In the genomic region with DNA sequence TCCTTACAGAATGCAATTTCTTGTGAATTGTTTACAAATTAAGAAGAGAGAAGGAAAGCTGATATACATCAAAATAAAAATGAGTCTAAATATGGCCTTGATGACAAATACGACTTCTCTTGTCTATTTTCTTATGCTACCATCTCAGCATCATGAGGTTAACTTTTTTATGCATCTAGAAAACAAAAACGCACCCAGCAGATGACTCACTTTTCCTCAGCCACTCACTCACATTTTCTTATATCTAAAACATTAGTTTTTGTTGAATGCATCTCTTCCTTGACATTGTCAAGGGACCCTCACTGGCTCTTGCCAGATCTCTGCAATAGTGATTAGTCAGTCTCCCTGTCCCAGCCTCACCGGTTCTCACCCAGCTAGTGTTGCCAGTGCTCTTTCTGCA, we compare ENCODE assay signal across 13 cellular contexts.
A peak's percentile ranks its signal among the peaks of the same experiment; 100 is the strongest.
DNase-seq lines count a peak whose midpoint lies in the region; ATAC-seq, FAIRE-seq and TF ChIP-seq lines count a peak whose summit lies in the region.
"Had no signal": no experiment of that assay in that cellular context is flagged by ENCODE, and none has a peak within 500 bp of the region (broad histone marks: within the 10 kb centered on the region; RNA-seq: fewer than 3 reads in every experiment).

No MANE protein-coding gene starts in this region.

- no peak overlapping the region for H2AFZ ChIP-seq in K562 (ENCODE audit: low read depth, low read length)
- H2AFZ ChIP-seq in osteoblast (ENCODE audit: low read length): no peak overlapping the region

- H3K4me3 ChIP-seq in A549: no peak overlapping the region
- H3K4me3 ChIP-seq in K562: no peak overlapping the region
- no peak overlapping the region for H3K4me3 ChIP-seq in osteoblast (ENCODE audit: insufficient read depth, low read length)
- H3K4me3 ChIP-seq in lower lobe of right lung: no peak overlapping the region
- H3K4me3 ChIP-seq: GM12878 had no signal

- POLR2A ChIA-PET in A549 (lab: Yijun Ruan, JAX): no interaction called here
- POLR2A ChIA-PET in K562 (lab: Yijun Ruan, JAX): interaction anchor here (0.6 to 1.2 kb wide), 3 partner anchors 11 to 1241 kb away, joined by 3 to 4 read pairs (median 3); no protein-coding TSS in a partner anchor

- TF ChIP-seq CTCF in A549 (IDR thresholded peaks at IDR 0.05) (no peak), K562 (IDR thresholded peaks at IDR 0.05 in 2 of 3, conservative IDR thresholded peaks at IDR 0.05 in 1 of 3; ENCODE audit: insufficient read depth in 2 of 3, low read depth in 1 of 3, low read length in 3 of 3) (no peak), osteoblast (IDR thresholded peaks at IDR 0.05; ENCODE audit: extremely low read depth, low read depth, low read length) (no peak), lower lobe of right lung (IDR thresholded peaks at IDR 0.05) (no peak)

- no peaks in the 10 kb centered on the region for H3K4me1 ChIP-seq in A549
- H3K4me1 ChIP-seq in K562 (replicated peaks in 1 of 2; ENCODE audit: control insufficient read depth in 2 of 2, insufficient read depth in 2 of 2, low read length in 2 of 2): no peaks in the 10 kb centered on the region
- H3K4me1 ChIP-seq in osteoblast (ENCODE audit: insufficient read depth, low read length): peaks cover 12% of the 10 kb centered on the region
- H3K4me1 ChIP-seq in lower lobe of right lung: no peaks in the 10 kb centered on the region

- TF ChIP-seq EP300 in A549 (IDR thresholded peaks at IDR 0.05): no peak
- no peak for TF ChIP-seq EP300 in K562 (IDR thresholded peaks at IDR 0.05; ENCODE audit: low read length)

- no peak for ATAC-seq in A549
- ATAC-seq in K562: peak; percentile 33; the same call in 2 of the 3 replicates
- ATAC-seq in lower lobe of right lung: no peak
- ATAC-seq: GM12878, HCT116 had no signal

- in situ Hi-C loops in K562 (cut with MboI): no loop called here

- TF ChIP-seq POLR2A in A549 (IDR thresholded peaks at IDR 0.05; ENCODE audit: low read length): no peak
- TF ChIP-seq POLR2A in K562 (conservative IDR thresholded peaks at IDR 0.05): no peak

- WGBS in A549 (ENCODE audit: missing lambda C conversion rate): 15% methylated on average over 3 of the region's 3 CpGs
- WGBS in K562 (ENCODE audit: insufficient coverage, low coverage, missing lambda C conversion rate): 37% methylated on average over 3 of the region's 3 CpGs

- H3K9me1 ChIP-seq in K562 (ENCODE audit: control insufficient read depth, insufficient read depth, low read length): no peaks in the 10 kb centered on the region

- H3K36me3 ChIP-seq in K562 (ENCODE audit: control insufficient read depth, insufficient read depth, low read length): peaks cover 3% of the 10 kb centered on the region; the same call in 2 of the 3 replicates
- no peaks in the 10 kb centered on the region for H3K36me3 ChIP-seq in osteoblast (ENCODE audit: insufficient read depth, low read length)
- H3K36me3 ChIP-seq in lower lobe of right lung: no peaks in the 10 kb centered on the region

- intact Hi-C loops in K562 (cut with micrococcal nuclease): no loop called here
- intact Hi-C loops in lower lobe of right lung (cut with DNase I): no loop called here

- TF ChIP-seq RAD21 in A549 (conservative IDR thresholded peaks at IDR 0.05 in 1 of 2, IDR thresholded peaks at IDR 0.05 in 1 of 2) (no peak), K562 (CRISPR knock-in tag; conservative IDR thresholded peaks at IDR 0.05 in 1 of 2, IDR thresholded peaks at IDR 0.05 in 1 of 2) (no peak)

- no peak overlapping the region for H3K9ac ChIP-seq in K562 (ENCODE audit: insufficient read depth in 1 of 2, low read depth in 2 of 2, low read length in 2 of 2)

- DNase-seq in A549 (ENCODE audit: low read depth in 1 of 2, low spot score in 1 of 2) (no peak), HT1080 (ENCODE audit: low read depth) (peak; percentile 15), K562 (ENCODE audit: extremely low read depth in 1 of 4, low spot score in 3 of 4) (no peak), osteoblast (ENCODE audit: insufficient read length, low spot score, missing footprints) (no peak), NCI-H187 treated with DMSO at 0.1 percent for 48 hours (lab: John Stamatoyannopoulos, UW) (no peak), lower lobe of right lung (no peak)
- DNase-seq in activated CD4-positive, CD25-positive, alpha-beta regulatory T cell treated with anti-CD3 and anti-CD28 coated beads, Interleukin-2, amount 50 U/mL, for 72 hours: no peak
- DNase-seq: Calu3; CD4-positive, alpha-beta T cell; DMS 273 treated with DMSO at 0.1 percent for 48 hours had no signal

- H3K79me2 ChIP-seq in K562 (ENCODE audit: control insufficient read depth, insufficient read depth, low read length): no peaks in the 10 kb centered on the region
- H3K79me2 ChIP-seq in osteoblast (ENCODE audit: insufficient read depth, low read length): no peaks in the 10 kb centered on the region

- CTCF ChIA-PET in A549 (lab: Yijun Ruan, JAX): no interaction called here
- CTCF ChIA-PET in K562 (lab: Yijun Ruan, JAX; ENCODE audit: low intra/inter-chr PET ratio): no interaction called here

- H3K4me2 ChIP-seq in A549: no peak overlapping the region
- H3K4me2 ChIP-seq in K562 (ENCODE audit: insufficient read depth, low read length): no peak overlapping the region
- peak overlapping the region; percentile 3 for H3K4me2 ChIP-seq in osteoblast (ENCODE audit: insufficient read depth, low read length)

- H4K20me1 ChIP-seq in K562 (replicated peaks; ENCODE audit: control insufficient read depth, insufficient read depth, low read length): no peaks in the 10 kb centered on the region
- H4K20me1 ChIP-seq in osteoblast (ENCODE audit: insufficient read depth, low read length): no peaks in the 10 kb centered on the region

- H3K9me3 ChIP-seq in A549 (no peaks in the 10 kb centered on the region), K562 (replicated peaks; ENCODE audit: control insufficient read depth, insufficient read depth, low read depth, low read length) (no peaks in the 10 kb centered on the region), osteoblast (ENCODE audit: low read depth, low read length) (no peaks in the 10 kb centered on the region), lower lobe of right lung (no peaks in the 10 kb centered on the region)

- H3K27me3 ChIP-seq in K562 (ENCODE audit: control insufficient read depth in 2 of 2, insufficient read depth in 2 of 2, low read length in 2 of 2) (no peaks in the 10 kb centered on the region), osteoblast (ENCODE audit: insufficient read depth, low read length) (no peaks in the 10 kb centered on the region), lower lobe of right lung (ENCODE audit: low read depth) (no peaks in the 10 kb centered on the region)

- FAIRE-seq in A549 (lab: Jason Lieb, UNC) (peak; percentile 39), K562 (lab: Jason Lieb, UNC) (no peak)
- FAIRE-seq: GM12878, GM18507 had no signal

- no peak overlapping the region for H3K27ac ChIP-seq in A549
- H3K27ac ChIP-seq in K562 (ENCODE audit: extremely low read depth, low read depth, low read length): no peak overlapping the region
- no peak overlapping the region for H3K27ac ChIP-seq in osteoblast (ENCODE audit: low read depth, low read length)
- no peak overlapping the region for H3K27ac ChIP-seq in lower lobe of right lung

- no TSS peak for BruUV-seq in K562 (replicated peaks; lab: Mats Ljungman, UMichigan)

TF ChIP-seq in A549, 52 proteins besides CTCF, POLR2A, EP300 and RAD21 (continues in another document):
- TF ChIP-seq GATA3 (IDR thresholded peaks at IDR 0.05; ENCODE audit: borderline replicate concordance) (no peak), KDM5A (IDR thresholded peaks at IDR 0.05) (no peak), EHF (CRISPR knock-in tag; IDR thresholded peaks at IDR 0.05) (no peak), HOXB5 (CRISPR knock-in tag; IDR thresholded peaks at IDR 0.05) (no peak), FOXS1 (CRISPR knock-in tag; IDR thresholded peaks at IDR 0.05) (no peak), EHMT2 (IDR thresholded peaks at IDR 0.05; ENCODE audit: low read depth) (no peak), CHD4 (IDR thresholded peaks at IDR 0.05; ENCODE audit: borderline replicate concordance) (no peak), HDAC2 (IDR thresholded peaks at IDR 0.05) (no peak), FOSL2 (IDR thresholded peaks at IDR 0.05) (no peak), FOSL2 (CRISPR knock-in tag; IDR thresholded peaks at IDR 0.05) (no peak), HOXB13 (CRISPR knock-in tag; IDR thresholded peaks at IDR 0.05; ENCODE audit: low read depth) (no peak), RFX5 (IDR thresholded peaks at IDR 0.05) (no peak), TFCP2L1 (CRISPR knock-in tag; IDR thresholded peaks at IDR 0.05) (no peak), NFE2L2 (conservative IDR thresholded peaks at IDR 0.05; ENCODE audit: low read length) (no peak)

TF ChIP-seq in K562, 482 proteins besides CTCF, POLR2A, EP300 and RAD21:
- no peak for TF ChIP-seq TAF1 (IDR thresholded peaks at IDR 0.05; ENCODE audit: control insufficient read depth, extremely low read depth, insufficient read depth, low read length, severe bottlenecking)
- TF ChIP-seq ZKSCAN3 (CRISPR knock-in tag; IDR thresholded peaks at IDR 0.05): no peak
- no peak for TF ChIP-seq LCOR (CRISPR knock-in tag; IDR thresholded peaks at IDR 0.05)
- TF ChIP-seq NUFIP1 (IDR thresholded peaks at IDR 0.05; ENCODE audit: partially characterized antibody): no peak
- TF ChIP-seq, protein P1, sequence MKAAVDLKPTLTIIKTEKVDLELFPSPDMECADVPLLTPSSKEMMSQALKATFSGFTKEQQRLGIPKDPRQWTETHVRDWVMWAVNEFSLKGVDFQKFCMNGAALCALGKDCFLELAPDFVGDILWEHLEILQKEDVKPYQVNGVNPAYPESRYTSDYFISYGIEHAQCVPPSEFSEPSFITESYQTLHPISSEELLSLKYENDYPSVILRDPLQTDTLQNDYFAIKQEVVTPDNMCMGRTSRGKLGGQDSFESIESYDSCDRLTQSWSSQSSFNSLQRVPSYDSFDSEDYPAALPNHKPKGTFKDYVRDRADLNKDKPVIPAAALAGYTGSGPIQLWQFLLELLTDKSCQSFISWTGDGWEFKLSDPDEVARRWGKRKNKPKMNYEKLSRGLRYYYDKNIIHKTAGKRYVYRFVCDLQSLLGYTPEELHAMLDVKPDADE (conservative IDR thresholded peaks at IDR 0.05; ENCODE audit: control insufficient read depth, low read depth, low read length): no peak
- TF ChIP-seq STAG1 (CRISPR knock-in tag; IDR thresholded peaks at IDR 0.05; ENCODE audit: borderline replicate concordance): no peak
- TF ChIP-seq CHD1 (IDR thresholded peaks at IDR 0.05; ENCODE audit: low read length): no peak
- no peak for TF ChIP-seq NR1H2 (CRISPR knock-in tag; IDR thresholded peaks at IDR 0.05)
- no peak for TF ChIP-seq YY1 (IDR thresholded peaks at IDR 0.05; ENCODE audit: borderline replicate concordance in 1 of 3, control insufficient read depth in 1 of 3, extremely low read depth in 1 of 3, insufficient read depth in 3 of 3, insufficient read length in 1 of 3, insufficient replicate concordance in 2 of 3, low read depth in 1 of 3, low read length in 2 of 3)
- no peak for TF ChIP-seq SMARCE1 (IDR thresholded peaks at IDR 0.05)
- TF ChIP-seq RBM34 (IDR thresholded peaks at IDR 0.05; ENCODE audit: borderline replicate concordance, insufficient read depth, low read length): no peak
- TF ChIP-seq NFXL1 (CRISPR knock-in tag; IDR thresholded peaks at IDR 0.05): no peak
TF ChIP-seq in K562: peak in this region for 0.
